Comparison of ENCODE assay signal across 2 cellular contexts in the genomic region with DNA sequence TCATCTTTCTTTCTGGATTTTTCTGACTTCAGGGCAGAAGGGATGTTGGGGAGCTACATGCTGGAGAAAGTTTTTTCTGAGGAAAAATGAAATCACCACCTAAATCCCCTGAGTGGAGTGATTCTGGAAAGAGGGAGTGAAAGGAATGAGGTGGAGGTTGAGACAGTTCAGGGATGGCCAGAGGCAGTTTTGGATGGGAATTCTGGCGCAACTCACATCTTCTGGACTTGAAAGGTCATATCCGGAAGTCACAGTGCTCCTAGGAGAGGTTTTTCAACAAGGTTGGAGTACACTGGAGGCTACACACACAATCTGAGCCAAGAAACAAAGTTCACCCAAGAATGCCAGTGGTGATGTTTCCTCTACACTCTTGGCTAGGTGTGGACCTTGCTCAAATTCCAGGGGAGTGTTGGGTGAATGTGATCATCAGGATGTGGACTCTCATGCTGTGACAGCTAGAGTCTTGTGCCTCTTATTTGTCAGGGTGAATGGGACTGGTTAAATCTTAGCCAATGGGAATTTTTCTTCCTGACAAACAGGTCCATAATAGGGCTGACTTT.
TF ChIP-seq lines count a peak whose summit lies in the region.

No MANE protein-coding gene starts in this region.

TF ChIP-seq in H1, 55 proteins besides CTCF, POLR2A, EP300 and RAD21 (continued from another document and continues in another):
- no peak for TF ChIP-seq CREB1 (IDR thresholded peaks at IDR 0.05)
- TF ChIP-seq RNF2 (IDR thresholded peaks at IDR 0.05; ENCODE audit: borderline replicate concordance, low read depth, low read length, missing control alignments, poor library complexity, severe bottlenecking) = no peak
- no peak for TF ChIP-seq SRF (IDR thresholded peaks at IDR 0.05; ENCODE audit: low read depth, low read length)
- TF ChIP-seq, protein P1, sequence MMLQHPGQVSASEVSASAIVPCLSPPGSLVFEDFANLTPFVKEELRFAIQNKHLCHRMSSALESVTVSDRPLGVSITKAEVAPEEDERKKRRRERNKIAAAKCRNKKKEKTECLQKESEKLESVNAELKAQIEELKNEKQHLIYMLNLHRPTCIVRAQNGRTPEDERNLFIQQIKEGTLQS (IDR thresholded peaks at IDR 0.05; ENCODE audit: insufficient read depth, low read depth, low read length) = no peak
- no peak for TF ChIP-seq POLR2AphosphoS5 (IDR thresholded peaks at IDR 0.05; ENCODE audit: low read depth, low read length)
- TF ChIP-seq GABPA (IDR thresholded peaks at IDR 0.05; ENCODE audit: borderline replicate concordance, insufficient read depth, low read length) = no peak
- TF ChIP-seq CTBP2 (IDR thresholded peaks at IDR 0.05; ENCODE audit: borderline replicate concordance, insufficient read depth, insufficient read length, low read length) = no peak
- no peak for TF ChIP-seq CBX8 (IDR thresholded peaks at IDR 0.05; ENCODE audit: borderline replicate concordance, low read depth, low read length)
- no peak for TF ChIP-seq SUZ12 (IDR thresholded peaks at IDR 0.05; ENCODE audit: low read length)
- no peak for TF ChIP-seq SIN3A (conservative IDR thresholded peaks at IDR 0.05 in 1 of 2, IDR thresholded peaks at IDR 0.05 in 1 of 2; ENCODE audit: low read depth in 1 of 2, low read length in 2 of 2)
- TF ChIP-seq SIX5 (IDR thresholded peaks at IDR 0.05; ENCODE audit: low read depth, low read length) = no peak
- TF ChIP-seq, protein P2, sequence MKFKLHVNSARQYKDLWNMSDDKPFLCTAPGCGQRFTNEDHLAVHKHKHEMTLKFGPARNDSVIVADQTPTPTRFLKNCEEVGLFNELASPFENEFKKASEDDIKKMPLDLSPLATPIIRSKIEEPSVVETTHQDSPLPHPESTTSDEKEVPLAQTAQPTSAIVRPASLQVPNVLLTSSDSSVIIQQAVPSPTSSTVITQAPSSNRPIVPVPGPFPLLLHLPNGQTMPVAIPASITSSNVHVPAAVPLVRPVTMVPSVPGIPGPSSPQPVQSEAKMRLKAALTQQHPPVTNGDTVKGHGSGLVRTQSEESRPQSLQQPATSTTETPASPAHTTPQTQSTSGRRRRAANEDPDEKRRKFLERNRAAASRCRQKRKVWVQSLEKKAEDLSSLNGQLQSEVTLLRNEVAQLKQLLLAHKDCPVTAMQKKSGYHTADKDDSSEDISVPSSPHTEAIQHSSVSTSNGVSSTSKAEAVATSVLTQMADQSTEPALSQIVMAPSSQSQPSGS (IDR thresholded peaks at IDR 0.05; ENCODE audit: low read length) = no peak
- no peak for TF ChIP-seq CHD1 (IDR thresholded peaks at IDR 0.05; ENCODE audit: low read depth, low read length)
- no peak for TF ChIP-seq KDM5A (IDR thresholded peaks at IDR 0.05; ENCODE audit: low read length)

TF ChIP-seq in liver, 16 proteins besides CTCF, POLR2A, EP300 and RAD21 (continued from another document):
- TF ChIP-seq, protein P3, sequence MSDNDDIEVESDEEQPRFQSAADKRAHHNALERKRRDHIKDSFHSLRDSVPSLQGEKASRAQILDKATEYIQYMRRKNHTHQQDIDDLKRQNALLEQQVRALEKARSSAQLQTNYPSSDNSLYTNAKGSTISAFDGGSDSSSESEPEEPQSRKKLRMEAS (IDR thresholded peaks at IDR 0.05) = no peak
- TF ChIP-seq RXRA (IDR thresholded peaks at IDR 0.05) = peak in 1 of 2 donors; percentile 27
- TF ChIP-seq HNF4A (conservative IDR thresholded peaks at IDR 0.05) = peak; percentile 53 to 71
